Comparison of ENCODE assay signal across 8 cellular contexts in genomic region chr6:145866449-145867401, GRCh38. TPM values are rescaled to one million over a fixed set of nuclear protein-coding genes. Genes with fewer than 3 reads are reported as not detected.
A peak's percentile ranks its signal among the peaks of the same experiment; 100 is the strongest.
DNase-seq lines count a peak whose midpoint lies in the region; ATAC-seq, FAIRE-seq and TF ChIP-seq lines count a peak whose summit lies in the region.

No MANE protein-coding gene starts in this region.

- in situ Hi-C loops in ACHN (cut with HindIII; ENCODE audit: low pct_ligation_motif_present, low pct_unique_long_range_greater_than_20kb, low sequenced_read_pairs), result no loop called here

- WGBS in thyroid gland, 2 donors, result 75 to 79% methylated on average over 4 of the region's 4 CpGs

- ATAC-seq in GM19468 (IDR thresholded peaks at IDR 0.05; ENCODE audit: extremely low read depth, unreplicated experiment) (peak; percentile 62), HG03280 (IDR thresholded peaks at IDR 0.05; ENCODE audit: unreplicated experiment) (peak; percentile 70)

- H3K27ac ChIP-seq in thyroid gland, result no peak overlapping the region

- peaks cover 33% of the 10 kb centered on the region for H3K4me1 Mint-ChIP-seq in activated naive CD4-positive, alpha-beta T cell treated with anti-CD3 and anti-CD28 coated beads, Interleukin-2, amount 50 U/mL, for 24 hours

- peaks cover 9% of the 10 kb centered on the region for H3K9me3 Mint-ChIP-seq in activated naive CD4-positive, alpha-beta T cell treated with anti-CD3 and anti-CD28 coated beads, Interleukin-2, amount 50 U/mL, for 24 hours

- peak overlapping the region; percentile 36 for H3K27ac Mint-ChIP-seq in activated naive CD4-positive, alpha-beta T cell treated with anti-CD3 and anti-CD28 coated beads, Interleukin-2, amount 50 U/mL, for 24 hours

- peak overlapping the region; percentile 67 for H3K4me3 Mint-ChIP-seq in activated naive CD4-positive, alpha-beta T cell treated with anti-CD3 and anti-CD28 coated beads, Interleukin-2, amount 50 U/mL, for 24 hours

- no peaks in the 10 kb centered on the region for H3K27me3 Mint-ChIP-seq in activated naive CD4-positive, alpha-beta T cell treated with anti-CD3 and anti-CD28 coated beads, Interleukin-2, amount 50 U/mL, for 24 hours

- TF ChIP-seq POLR2A in GM12892 (IDR thresholded peaks at IDR 0.05; ENCODE audit: low read depth, low read length) (no peak), thyroid gland (IDR thresholded peaks at IDR 0.05) (no peak)

- DNase-seq in GM12892 (ENCODE audit: insufficient read length) (no peak), NCI-H69 (lab: John Stamatoyannopoulos, UW) (no peak), ACHN (no peak), thyroid gland (no peak)
- no peak for DNase-seq in activated CD4-positive, alpha-beta T cell treated with anti-CD3 and anti-CD28 coated beads, Interleukin-2, amount 50 U/mL, for 4 hours

- peaks cover 8% of the 10 kb centered on the region for H3K36me3 Mint-ChIP-seq in activated naive CD4-positive, alpha-beta T cell treated with anti-CD3 and anti-CD28 coated beads, Interleukin-2, amount 50 U/mL, for 24 hours

- intact Hi-C loops in thyroid gland (cut with DNase I), result no loop called here

- no peaks in the 10 kb centered on the region for H3K9me3 ChIP-seq in thyroid gland

- no peaks in the 10 kb centered on the region for H3K36me3 ChIP-seq in thyroid gland

- H3K4me3 ChIP-seq in thyroid gland (replicated peaks in 1 of 3), result no peak overlapping the region

- H3K4me1 ChIP-seq in thyroid gland, result no peaks in the 10 kb centered on the region

- H3K27me3 ChIP-seq in thyroid gland, result no peaks in the 10 kb centered on the region

- peak; percentile 89 for FAIRE-seq in GM12892 (lab: Jason Lieb, UNC)

- TF ChIP-seq CTCF in thyroid gland (IDR thresholded peaks at IDR 0.05), result no peak

RNA-seq across cellular contexts. Expression of gene FBXO30, which starts 52.1 kb away (rescaled TPM):
- polyA plus RNA-seq in GM12892 (2012; ENCODE audit: missing spikeins), result 2.7 TPM
- 10 to 100 TPM; 18.8 to 33.3 (median 20.8) TPM for total RNA-seq in thyroid gland
